8 cellular contexts compared by ENCODE assay signal in genomic region chr12:4849024-4849594, GRCh38.
DNase-seq lines count a peak whose midpoint lies in the region; ATAC-seq, FAIRE-seq and TF ChIP-seq lines count a peak whose summit lies in the region.

No MANE protein-coding gene starts in this region.

- peak; percentile 58 to 86 (median 70) for TF ChIP-seq CTCF in heart right ventricle (IDR thresholded peaks at IDR 0.05)
- peak; percentile 67 for TF ChIP-seq CTCF in NB4 (IDR thresholded peaks at IDR 0.05; ENCODE audit: low read depth, low read length)
- peak; percentile 48 to 67 (median 60) for TF ChIP-seq CTCF in GM12878 (IDR thresholded peaks at IDR 0.05 in 2 of 3, conservative IDR thresholded peaks at IDR 0.05 in 1 of 3; ENCODE audit: control insufficient read depth in 2 of 3, extremely low read depth in 1 of 3, insufficient read depth in 1 of 3, low read depth in 3 of 3, low read length in 3 of 3)
- peak; percentile 53 for TF ChIP-seq CTCF in liver (IDR thresholded peaks at IDR 0.05; ENCODE audit: low read depth, low read length, missing input control)

- SMC1A ChIA-PET in GM12878 (lab: Charles Lee; ENCODE audit: uncharacterized antibody, unreplicated experiment): interaction anchor here (0.8 to 2.5 kb wide), 5 partner anchors 8 to 302 kb away, joined by 3 to 7 read pairs (median 4); no protein-coding TSS in a partner anchor

- DNase-seq in heart right ventricle (no peak), left ventricle myocardium superior (no peak), NB4 (ENCODE audit: low read depth) (peak; percentile 58), GM12878 (ENCODE audit: low read depth, low spot score) (no peak), activated gamma-delta T cell treated with Interleukin-2 at 50 U/mL for 16 hours (no peak)

- FAIRE-seq in GM12878 (lab: Jason Lieb, UNC): no peak

- no peaks in the 10 kb centered on the region for H3K79me2 ChIP-seq in GM12878 (ENCODE audit: control insufficient read depth, insufficient read depth, low read length)

- H3K36me3 ChIP-seq in heart right ventricle: no peaks in the 10 kb centered on the region
- no peaks in the 10 kb centered on the region for H3K36me3 ChIP-seq in GM12878 (ENCODE audit: control insufficient read depth in 2 of 2, insufficient read depth in 2 of 2, low read length in 1 of 2)
- H3K36me3 ChIP-seq in liver (ENCODE audit: control insufficient read depth in 4 of 4, insufficient read depth in 3 of 4, low read depth in 1 of 4, low read length in 3 of 4): no peaks in the 10 kb centered on the region

- no peak overlapping the region for H3K4me3 ChIP-seq in heart right ventricle
- no peak overlapping the region for H3K4me3 ChIP-seq in NB4 (ENCODE audit: low read depth, low read length)
- no peak overlapping the region for H3K4me3 ChIP-seq in GM12878
- H3K4me3 ChIP-seq in liver (ENCODE audit: low read depth in 1 of 3, low read length in 3 of 3): no peak overlapping the region

- peak; percentile 56 for TF ChIP-seq RAD21 in GM12878 (IDR thresholded peaks at IDR 0.05; ENCODE audit: insufficient read depth, low read depth, low read length)
- TF ChIP-seq RAD21 in liver (IDR thresholded peaks at IDR 0.05): peak; percentile 42

- H4K20me1 ChIP-seq in GM12878 (ENCODE audit: control insufficient read depth, insufficient read depth): no peaks in the 10 kb centered on the region

- TF ChIP-seq EP300 in GM12878 (IDR thresholded peaks at IDR 0.05; ENCODE audit: borderline replicate concordance in 1 of 2, control insufficient read depth in 1 of 2, low read depth in 2 of 2, low read length in 2 of 2): no peak

- in situ Hi-C loops in GM12878 (cut with MboI): no loop called here

- H3K4me1 ChIP-seq in heart right ventricle (peaks cover 0 to 3% (median 0%) of the 10 kb centered on the region in 9 donors), GM12878 (ENCODE audit: control insufficient read depth, insufficient read depth, low read length) (no peaks in the 10 kb centered on the region), liver (ENCODE audit: control insufficient read depth in 4 of 4, insufficient read depth in 4 of 4, low read length in 3 of 4) (peaks cover 0 to 2% (median 0%) of the 10 kb centered on the region in 4 donors)

- H3K27ac ChIP-seq in heart right ventricle (no peak overlapping the region), GM12878 (ENCODE audit: control insufficient read depth, insufficient read depth) (no peak overlapping the region), liver (ENCODE audit: low read depth in 1 of 2, low read length in 2 of 2) (no peak overlapping the region)

- H3K9me3 ChIP-seq in heart right ventricle: no peaks in the 10 kb centered on the region
- H3K9me3 ChIP-seq in GM12878 (replicated peaks; ENCODE audit: control insufficient read depth, insufficient read depth, low read length): no peaks in the 10 kb centered on the region
- H3K9me3 ChIP-seq in liver (ENCODE audit: control insufficient read depth in 4 of 4, low read length in 3 of 4): no peaks in the 10 kb centered on the region

- RAD21 ChIA-PET in GM12878 (lab: Charles Lee; ENCODE audit: unreplicated experiment): interaction anchor here (0.6 to 0.8 kb wide), 3 partner anchors 9 to 146 kb away, joined by 3 to 5 read pairs (median 4); a partner anchor contains a TSS

- BruUV-seq in GM12878 (replicated peaks; lab: Mats Ljungman, UMichigan): no TSS peak

- TF ChIP-seq POLR2A in NB4 (IDR thresholded peaks at IDR 0.05; ENCODE audit: extremely low read depth, insufficient read length) (no peak), GM12878 (IDR thresholded peaks at IDR 0.05; ENCODE audit: low read depth, low read length) (no peak)

- H3K9ac ChIP-seq in GM12878 (ENCODE audit: control insufficient read depth, insufficient read depth, low read length) (no peak overlapping the region), liver (ENCODE audit: low read depth in 1 of 2, low read length in 2 of 2) (no peak overlapping the region)

- intact Hi-C loops in heart right ventricle (cut with DNase I): no loop called here
- intact Hi-C loops in left ventricle myocardium superior (cut with micrococcal nuclease): no loop called here
- intact Hi-C loops in GM12878 (cut with micrococcal nuclease; ENCODE audit: unreplicated experiment): no loop called here

- CTCF ChIA-PET in GM12878 (lab: Yijun Ruan, JAX): interaction anchor here (0.6 to 4.0 kb wide), 20 partner anchors 9 to 245 kb away, joined by 3 to 47 read pairs (median 4); no protein-coding TSS in a partner anchor

- H2AFZ ChIP-seq in GM12878 (ENCODE audit: control insufficient read depth, low read depth, low read length): no peak overlapping the region

- WGBS in heart right ventricle, 2 donors: 39 to 50% methylated on average over 12 of the region's 12 CpGs
- WGBS in GM12878 (ENCODE audit: insufficient coverage, insufficient replicate concordance, low lambda C conversion rate, missing lambda C conversion rate): 18% methylated on average over 12 of the region's 12 CpGs
- WGBS in liver: 22% methylated on average over 12 of the region's 12 CpGs

- no peak for ATAC-seq in heart right ventricle
- ATAC-seq in left ventricle myocardium superior: no peak
- ATAC-seq in GM12878: no peak; the same call in 2 of the 3 replicates
- ATAC-seq in GM21515 (IDR thresholded peaks at IDR 0.05; ENCODE audit: unreplicated experiment): no peak
- ATAC-seq in HG03565 (IDR thresholded peaks at IDR 0.05; ENCODE audit: unreplicated experiment): no peak

- H3K27me3 ChIP-seq in heart right ventricle (no peaks in the 10 kb centered on the region), GM12878 (replicated peaks in 1 of 2; ENCODE audit: control insufficient read depth in 2 of 2, insufficient read depth in 2 of 2, low read length in 1 of 2) (no peaks in the 10 kb centered on the region), liver (ENCODE audit: control insufficient read depth in 4 of 4, insufficient read depth in 4 of 4, low read length in 3 of 4) (peaks cover 0 to 6% (median 0%) of the 10 kb centered on the region in 4 donors)

- H3K4me2 ChIP-seq in GM12878 (ENCODE audit: control insufficient read depth, insufficient read depth): no peak overlapping the region

- POLR2A ChIA-PET in GM12878 (lab: Charles Lee): no interaction called here

TF ChIP-seq in GM12878, 131 proteins besides CTCF, POLR2A, EP300 and RAD21:
- TF ChIP-seq YBX1 (IDR thresholded peaks at IDR 0.05): no peak

TF ChIP-seq in liver, 16 proteins besides CTCF, POLR2A, EP300 and RAD21 (continues in another document):
- TF ChIP-seq FOXA1 (IDR thresholded peaks at IDR 0.05) (no peak), MAX (IDR thresholded peaks at IDR 0.05) (no peak), TAF1 (conservative IDR thresholded peaks at IDR 0.05) (no peak), SP1 (IDR thresholded peaks at IDR 0.05) (no peak), FOXA2 (IDR thresholded peaks at IDR 0.05) (no peak), ZBTB33 (IDR thresholded peaks at IDR 0.05) (no peak), GABPA (IDR thresholded peaks at IDR 0.05 in 1 of 2, conservative IDR thresholded peaks at IDR 0.05 in 1 of 2) (no peak), HNF4A (conservative IDR thresholded peaks at IDR 0.05) (no peak), REST (IDR thresholded peaks at IDR 0.05) (no peak), JUND (IDR thresholded peaks at IDR 0.05) (no peak), EGR1 (IDR thresholded peaks at IDR 0.05; ENCODE audit: low read depth in 2 of 2) (no peak), ATF3 (IDR thresholded peaks at IDR 0.05) (no peak), NR2F2 (IDR thresholded peaks at IDR 0.05) (no peak), RXRA (IDR thresholded peaks at IDR 0.05) (no peak)
